In genomic region chr19:35086455-35086854, GRCh38 we compare ENCODE assay signal across 1 cellular context.
TF ChIP-seq lines count a peak whose summit lies in the region.

No MANE protein-coding gene starts in this region.

TF ChIP-seq in K562, 482 proteins besides CTCF, POLR2A, EP300 and RAD21:
- no peak for TF ChIP-seq ZNF232 (CRISPR knock-in tag; IDR thresholded peaks at IDR 0.05)
- no peak for TF ChIP-seq ZNF12 (CRISPR knock-in tag; IDR thresholded peaks at IDR 0.05)
- no peak for TF ChIP-seq PCBP1 (IDR thresholded peaks at IDR 0.05; ENCODE audit: low read depth, low read length, poor library complexity, severe bottlenecking)
- TF ChIP-seq RBM25 (IDR thresholded peaks at IDR 0.05; ENCODE audit: low read depth, low read length, severe bottlenecking), result no peak
- no peak for TF ChIP-seq ZBTB1 (CRISPR knock-in tag; IDR thresholded peaks at IDR 0.05; ENCODE audit: borderline replicate concordance, low read depth)
- no peak for TF ChIP-seq ZNF143 (CRISPR knock-in tag; IDR thresholded peaks at IDR 0.05)
